26 cellular contexts compared by ENCODE assay signal in the genomic region with DNA sequence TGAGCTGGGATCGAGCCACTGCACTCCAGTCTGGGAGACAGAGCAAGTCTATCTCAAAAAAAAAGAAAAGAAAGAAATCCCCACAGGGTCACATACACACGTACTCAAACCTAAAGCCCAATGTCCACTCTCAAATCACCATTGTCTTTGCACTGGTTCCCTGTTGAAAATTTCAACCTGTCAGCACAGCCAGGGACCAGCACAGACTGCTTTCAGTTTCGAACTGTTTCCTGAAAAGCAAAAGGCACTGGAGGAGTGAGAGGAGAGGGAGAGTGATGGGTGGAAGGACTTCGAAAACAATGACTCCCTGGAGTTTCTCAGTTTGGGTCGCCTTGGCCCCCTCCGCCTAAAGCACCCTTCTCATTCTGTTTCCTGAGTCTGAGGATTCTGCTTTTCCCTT. TPM values are rescaled to one million over a fixed set of nuclear protein-coding genes. Genes with fewer than 3 reads are reported as not detected.
"Had no signal": no experiment of that assay in that cellular context is flagged by ENCODE, and none has a peak within 500 bp of the region (broad histone marks: within the 10 kb centered on the region; RNA-seq: fewer than 3 reads in every experiment).

No MANE protein-coding gene starts in this region.

- H2AFZ ChIP-seq: PC-9 had no signal

- ATAC-seq: activated T-cell treated with anti-CD3 and anti-CD28 coated beads, Interleukin-2, amount 50 U/mL, for 72 hours; T-cell had no signal

- DNase-seq: activated B cell treated with CpG ODN at 0.5 μM for 24 hours; activated CD4-positive, alpha-beta memory T cell treated with anti-CD3 and anti-CD28 coated beads, Interleukin-2, amount 10 ng/mL, durations not matched to agents 7 days and 5 days; activated CD4-positive, alpha-beta T cell treated with anti-CD3 and anti-CD28 coated beads for 1 hour; activated CD4-positive, alpha-beta T cell treated with anti-CD3 and anti-CD28 coated beads, Interleukin-2, amount 50 U/mL, for 1 hour; activated CD8-positive, alpha-beta memory T cell treated with anti-CD3 and anti-CD28 coated beads, Interleukin-2, amount 50 U/mL, for 4 hours; activated naive CD4-positive, alpha-beta T cell; activated T-cell treated with anti-CD3 and anti-CD28 coated beads, Interleukin-2, amount 50 U/mL, for 72 hours; caudate nucleus; MV-4-11; NCI-H1092 treated with DMSO at 0.1 percent for 48 hours; NCI-H1417 treated with DMSO at 0.1 percent for 48 hours; NCI-H1694 treated with DMSO at 0.1 percent for 48 hours; NCI-H2029 treated with DMSO at 0.1 percent for 48 hours; NCI-H524; PC-9; T-cell; T-helper 2 cell; T1000 had no signal

- H3K27me3 ChIP-seq: breast epithelium had no signal

- H3K9me3 ChIP-seq: breast epithelium had no signal

- H3K4me3 ChIP-seq: breast epithelium, PC-9, SK-N-MC had no signal

- H3K4me2 ChIP-seq: KMS-11, PC-9 had no signal

- H3K4me1 ChIP-seq: breast epithelium had no signal

- H3K9ac ChIP-seq: KMS-11 had no signal

- H3K36me3 ChIP-seq: breast epithelium had no signal

- H3K27ac ChIP-seq: breast epithelium, KMS-11, PC-9, SK-N-MC had no signal

- FAIRE-seq: TTC549 had no signal

RNA-seq across cellular contexts. Expression of a gene that starts 9.0 kb away (rescaled TPM):
- total RNA-seq: activated CD8-positive, alpha-beta memory T cell treated with anti-CD3 and anti-CD28 coated beads for 36 hours; activated T-helper 2 cell treated with anti-CD3 and anti-CD28 coated beads, Interferon-gamma antibody, Interleukin-2, Interleukin-4, amounts not matched to agents 10 μg/mL and 5 μg/mL and 100 μg/mL, durations not matched to agents 14 hours and 24 hours and 36 hours; MCF 10A; PC-9 had no signal

RNA-seq across cellular contexts. Expression of a gene that starts 12.4 kb away (rescaled TPM):
- total RNA-seq: activated B cell treated with CpG ODN at 0.5 μM for 24 hours; activated CD4-positive, alpha-beta memory T cell treated with anti-CD3 and anti-CD28 coated beads, Interleukin-2, amount 10 ng/mL, durations not matched to agents 7 days and 5 days; activated CD8-positive, alpha-beta memory T cell treated with anti-CD3 and anti-CD28 coated beads for 36 hours; activated T-cell treated with anti-CD3 and anti-CD28 coated beads, Interleukin-2, amount 50 U/mL, for 72 hours; activated T-helper 2 cell treated with anti-CD3 and anti-CD28 coated beads, Interferon-gamma antibody, Interleukin-2, Interleukin-4, amounts not matched to agents 10 μg/mL and 5 μg/mL and 100 μg/mL, durations not matched to agents 14 hours and 24 hours and 36 hours; aorta; MCF 10A; PC-9; T-cell had no signal
- polyA plus RNA-seq: aorta had no signal

RNA-seq across cellular contexts. Expression of a gene that starts 23.6 kb away (rescaled TPM):
- total RNA-seq: activated B cell treated with CpG ODN at 0.5 μM for 24 hours; activated CD4-positive, alpha-beta memory T cell treated with anti-CD3 and anti-CD28 coated beads, Interleukin-2, amount 10 ng/mL, durations not matched to agents 7 days and 5 days; activated CD8-positive, alpha-beta memory T cell treated with anti-CD3 and anti-CD28 coated beads for 36 hours; activated T-cell treated with anti-CD3 and anti-CD28 coated beads, Interleukin-2, amount 50 U/mL, for 72 hours; activated T-helper 2 cell treated with anti-CD3 and anti-CD28 coated beads, Interferon-gamma antibody, Interleukin-2, Interleukin-4, amounts not matched to agents 10 μg/mL and 5 μg/mL and 100 μg/mL, durations not matched to agents 14 hours and 24 hours and 36 hours; MCF 10A; PC-9; T-cell had no signal

RNA-seq across cellular contexts. Expression of a gene that starts 37.2 kb away (rescaled TPM):
- total RNA-seq: activated B cell treated with CpG ODN at 0.5 μM for 24 hours; activated CD4-positive, alpha-beta memory T cell treated with anti-CD3 and anti-CD28 coated beads, Interleukin-2, amount 10 ng/mL, durations not matched to agents 7 days and 5 days; activated CD8-positive, alpha-beta memory T cell treated with anti-CD3 and anti-CD28 coated beads for 36 hours; activated T-helper 2 cell treated with anti-CD3 and anti-CD28 coated beads, Interferon-gamma antibody, Interleukin-2, Interleukin-4, amounts not matched to agents 10 μg/mL and 5 μg/mL and 100 μg/mL, durations not matched to agents 14 hours and 24 hours and 36 hours; aorta; breast epithelium; MCF 10A; PC-9 had no signal
